Comparison of ENCODE assay signal across 1 cellular context in genomic region chr3:42032693-42033349, GRCh38.
A peak's percentile ranks its signal among the peaks of the same experiment; 100 is the strongest.
TF ChIP-seq lines count a peak whose summit lies in the region.

No MANE protein-coding gene starts in this region.

TF ChIP-seq in HepG2, 621 proteins besides CTCF, POLR2A, EP300 and RAD21 (continued from another document and continues in another):
- TF ChIP-seq GRHL1 (CRISPR knock-in tag; conservative IDR thresholded peaks at IDR 0.05) (no peak), ZNF552 (CRISPR knock-in tag; IDR thresholded peaks at IDR 0.05; ENCODE audit: borderline replicate concordance) (no peak), MTA1 (CRISPR knock-in tag; IDR thresholded peaks at IDR 0.05; ENCODE audit: borderline replicate concordance) (peak; percentile 83; the same call in 1 of the 2 replicates), TBX3 (IDR thresholded peaks at IDR 0.05; ENCODE audit: borderline replicate concordance) (no peak), ZNF329 (CRISPR knock-in tag; IDR thresholded peaks at IDR 0.05; ENCODE audit: low read depth) (0 out of 2 replicates have a peak, but pooled peaks have one; percentile 52), ATF4 (CRISPR knock-in tag; IDR thresholded peaks at IDR 0.05) (peak in 1 of 2 experiments; percentile 85; a peak in 2 of 4 replicates), ZSCAN25 (CRISPR knock-in tag; IDR thresholded peaks at IDR 0.05) (no peak), EED (CRISPR knock-in tag; IDR thresholded peaks at IDR 0.05) (no peak), ZNF276 (CRISPR knock-in tag; IDR thresholded peaks at IDR 0.05; ENCODE audit: low read depth) (no peak), ZNF75D (CRISPR knock-in tag; IDR thresholded peaks at IDR 0.05; ENCODE audit: borderline replicate concordance) (no peak), MNT (IDR thresholded peaks at IDR 0.05) (peak; percentile 44), ZNF878 (CRISPR knock-in tag; IDR thresholded peaks at IDR 0.05) (peak; percentile 93), ZSCAN12 (CRISPR knock-in tag; IDR thresholded peaks at IDR 0.05) (0 out of 2 replicates have a peak, but pooled peaks have one; percentile 18), ZBTB44 (CRISPR knock-in tag; IDR thresholded peaks at IDR 0.05) (no peak), CBX2 (IDR thresholded peaks at IDR 0.05; ENCODE audit: low read depth, low read length) (no peak), CBX2 (CRISPR knock-in tag; IDR thresholded peaks at IDR 0.05; ENCODE audit: low read depth) (no peak), SUZ12 (IDR thresholded peaks at IDR 0.05; ENCODE audit: low read depth, low read length) (no peak), TP53 (CRISPR knock-in tag; conservative IDR thresholded peaks at IDR 0.05) (no peak), NONO (IDR thresholded peaks at IDR 0.05) (no peak), NONO (CRISPR knock-in tag; conservative IDR thresholded peaks at IDR 0.05) (peak; percentile 88), SNAI1 (CRISPR knock-in tag; IDR thresholded peaks at IDR 0.05; ENCODE audit: borderline replicate concordance) (peak; percentile 74; the same call in 1 of the 2 replicates), CREM (IDR thresholded peaks at IDR 0.05) (peak; percentile 61; the same call in 1 of the 2 replicates), CREM (CRISPR knock-in tag; IDR thresholded peaks at IDR 0.05) (no peak), ZNF362 (CRISPR knock-in tag; IDR thresholded peaks at IDR 0.05; ENCODE audit: borderline replicate concordance) (peak; percentile 65; the same call in 1 of the 2 replicates), SNAPC2 (CRISPR knock-in tag; IDR thresholded peaks at IDR 0.05) (no peak), ZNF280B (CRISPR knock-in tag; IDR thresholded peaks at IDR 0.05; ENCODE audit: borderline replicate concordance) (no peak), FOXA1 (IDR thresholded peaks at IDR 0.05) (no peak), FOXA1 (CRISPR knock-in tag; IDR thresholded peaks at IDR 0.05) (peak; percentile 65; the same call in 1 of the 2 replicates), ZBTB7A (CRISPR knock-in tag; IDR thresholded peaks at IDR 0.05) (no peak), ZNF101 (CRISPR knock-in tag; IDR thresholded peaks at IDR 0.05; ENCODE audit: borderline replicate concordance, low read depth) (no peak), PREB (CRISPR knock-in tag; IDR thresholded peaks at IDR 0.05) (no peak), ZNF83 (CRISPR knock-in tag; IDR thresholded peaks at IDR 0.05; ENCODE audit: borderline replicate concordance) (no peak), ZNF556 (CRISPR knock-in tag; IDR thresholded peaks at IDR 0.05; ENCODE audit: borderline replicate concordance) (no peak), KDM5B (CRISPR knock-in tag; IDR thresholded peaks at IDR 0.05; ENCODE audit: borderline replicate concordance) (peak; percentile 10; the same call in 1 of the 2 replicates), STAT6 (CRISPR knock-in tag; IDR thresholded peaks at IDR 0.05; ENCODE audit: borderline replicate concordance) (peak; percentile 84; the same call in 1 of the 2 replicates), STAG1 (CRISPR knock-in tag; IDR thresholded peaks at IDR 0.05) (peak; percentile 30; the same call in 1 of the 2 replicates), NPAS2 (CRISPR knock-in tag; IDR thresholded peaks at IDR 0.05; ENCODE audit: borderline replicate concordance) (no peak), YEATS2 (CRISPR knock-in tag; IDR thresholded peaks at IDR 0.05; ENCODE audit: borderline replicate concordance) (no peak; the same call in 1 of the 2 replicates), ZNF20 (CRISPR knock-in tag; IDR thresholded peaks at IDR 0.05) (0 out of 2 replicates have a peak, but pooled peaks have one; percentile 38), SIX4 (CRISPR knock-in tag; IDR thresholded peaks at IDR 0.05) (peak; percentile 65; the same call in 1 of the 2 replicates), SMARCE1 (IDR thresholded peaks at IDR 0.05; ENCODE audit: borderline replicate concordance) (no peak), ZNF432 (CRISPR knock-in tag; IDR thresholded peaks at IDR 0.05; ENCODE audit: borderline replicate concordance) (no peak), PTBP1 (IDR thresholded peaks at IDR 0.05; ENCODE audit: low read depth, low read length, poor library complexity, severe bottlenecking) (no peak), CEBPG (CRISPR knock-in tag; IDR thresholded peaks at IDR 0.05) (peak; percentile 98), ZSCAN21 (CRISPR knock-in tag; IDR thresholded peaks at IDR 0.05; ENCODE audit: borderline replicate concordance) (peak; percentile 67; the same call in 1 of the 2 replicates), SMAD3 (CRISPR knock-in tag; IDR thresholded peaks at IDR 0.05) (peak; percentile 78), RAD51 (IDR thresholded peaks at IDR 0.05; ENCODE audit: borderline replicate concordance) (no peak), GPN1 (CRISPR knock-in tag; IDR thresholded peaks at IDR 0.05; ENCODE audit: borderline replicate concordance) (no peak), REL (CRISPR knock-in tag; conservative IDR thresholded peaks at IDR 0.05) (no peak), ZNF3 (CRISPR knock-in tag; IDR thresholded peaks at IDR 0.05) (peak; percentile 54; the same call in 1 of the 2 replicates), TRIM24 (CRISPR knock-in tag; IDR thresholded peaks at IDR 0.05) (no peak), NR0B2 (CRISPR knock-in tag; IDR thresholded peaks at IDR 0.05) (no peak), TARDBP (CRISPR knock-in tag; IDR thresholded peaks at IDR 0.05) (peak; percentile 53; the same call in 1 of the 2 replicates), HNF4G (IDR thresholded peaks at IDR 0.05; ENCODE audit: borderline replicate concordance, low read depth, low read length) (peak; percentile 55; the same call in 1 of the 2 replicates), HNF4G (CRISPR knock-in tag; IDR thresholded peaks at IDR 0.05; ENCODE audit: borderline replicate concordance, low read depth) (peak; percentile 43; the same call in 1 of the 2 replicates), ZNF891 (CRISPR knock-in tag; IDR thresholded peaks at IDR 0.05) (no peak), HCFC1 (IDR thresholded peaks at IDR 0.05; ENCODE audit: low read depth, low read length) (0 out of 2 replicates have a peak, but pooled peaks have one; percentile 8), EZH2 (conservative IDR thresholded peaks at IDR 0.05; ENCODE audit: low read depth, low read length) (no peak), KLF9 (CRISPR knock-in tag; IDR thresholded peaks at IDR 0.05; ENCODE audit: low read depth) (no peak)
